ENCODE assay signal across 10 cellular contexts in genomic region chr11:62502030-62502730, GRCh38. TPM values are rescaled to one million over a fixed set of nuclear protein-coding genes. Genes with fewer than 3 reads are reported as not detected.
A peak's percentile ranks its signal among the peaks of the same experiment; 100 is the strongest.
DNase-seq lines count a peak whose midpoint lies in the region; ATAC-seq and TF ChIP-seq lines count a peak whose summit lies in the region.
"Had no signal": no experiment of that assay in that cellular context is flagged by ENCODE, and none has a peak within 500 bp of the region (broad histone marks: within the 10 kb centered on the region; RNA-seq: fewer than 3 reads in every experiment).

No MANE protein-coding gene starts in this region.

- H3K4me1 Mint-ChIP-seq in mesothelial cell of epicardium = peaks cover 53% of the 10 kb centered on the region

- intact Hi-C loops in gastrocnemius medialis (cut with DNase I; ENCODE audit: low total_unique reads) = no loop called here

- no peaks in the 10 kb centered on the region for H3K36me3 Mint-ChIP-seq in mesothelial cell of epicardium
- H3K36me3 Mint-ChIP-seq: naive B cell had no signal

- no peaks in the 10 kb centered on the region for H3K27me3 ChIP-seq in gastrocnemius medialis
- H3K27me3 ChIP-seq: BLaER1 had no signal

- no peak overlapping the region for H3K4me3 Mint-ChIP-seq in mesothelial cell of epicardium

- no peaks in the 10 kb centered on the region for H3K9me3 Mint-ChIP-seq in mesothelial cell of epicardium
- H3K9me3 Mint-ChIP-seq: naive B cell had no signal

- peak; percentile 5 for ATAC-seq in left lobe of liver
- ATAC-seq in gastrocnemius medialis = no peak
- no peak for ATAC-seq in HG03095 (IDR thresholded peaks at IDR 0.05; ENCODE audit: unreplicated experiment)
- ATAC-seq in HG03342 (IDR thresholded peaks at IDR 0.05; ENCODE audit: unreplicated experiment) = no peak

- peaks cover 48 to 55% of the 10 kb centered on the region in 2 donors for H3K4me1 ChIP-seq in gastrocnemius medialis

- H3K9me3 ChIP-seq in gastrocnemius medialis = no peaks in the 10 kb centered on the region
- H3K9me3 ChIP-seq: BLaER1 had no signal

- DNase-seq in GF-D8 (lab: John Stamatoyannopoulos, UW) (peak; percentile 37), astrocyte of the hippocampus (ENCODE audit: low read depth, low spot score) (peak; percentile 29), left lobe of liver (ENCODE audit: low spot score) (no peak), gastrocnemius medialis (no peak), SIG-M5 treated with dmso at 0.1 percent for 504 hours (lab: John Stamatoyannopoulos, UW; ENCODE audit: unreplicated experiment) (no peak), mesothelial cell of epicardium (ENCODE audit: low spot score in 2 of 2, unreplicated experiment in 2 of 2) (no peak)
- DNase-seq: naive B cell had no signal

- no peak overlapping the region for H3K4me3 ChIP-seq in gastrocnemius medialis
- H3K4me3 ChIP-seq: BLaER1 had no signal

- H3K27ac ChIP-seq in gastrocnemius medialis = peak overlapping the region; percentile 67 to 78 (median 77)
- H3K27ac ChIP-seq: BLaER1 had no signal

- no peak overlapping the region for H3K27ac Mint-ChIP-seq in mesothelial cell of epicardium

- no peak for TF ChIP-seq POLR2A in gastrocnemius medialis (IDR thresholded peaks at IDR 0.05)

- no peak for TF ChIP-seq CTCF in gastrocnemius medialis (IDR thresholded peaks at IDR 0.05 in 4 of 5, conservative IDR thresholded peaks at IDR 0.05 in 1 of 5)
- TF ChIP-seq CTCF in mesothelial cell of epicardium (IDR thresholded peaks at IDR 0.05; ENCODE audit: unreplicated experiment) = no peak

- no peaks in the 10 kb centered on the region for H3K36me3 ChIP-seq in gastrocnemius medialis
- H3K36me3 ChIP-seq: BLaER1 had no signal

- H3K27me3 Mint-ChIP-seq in mesothelial cell of epicardium (ENCODE audit: low read depth) = peaks cover 13% of the 10 kb centered on the region

- in situ Hi-C loops in gastrocnemius medialis (cut with MboI; ENCODE audit: low sequenced_read_pairs in 4 of 4) = no loop called here

RNA-seq across cellular contexts. Expression of gene AHNAK, which starts 44.4 kb away (rescaled TPM):
- total RNA-seq in left lobe of liver (115 TPM), gastrocnemius medialis (1,000 to 10,000 TPM in 1 of 4 donors, 100 to 1,000 TPM in 3; 374 to 1,261 (median 571) TPM), mesothelial cell of epicardium (456 to 481 TPM (median 480 TPM) in 3 replicates)

Comparison
In these comparisons a context has a peak if more than half of its experiments do, and no peak if none do; other contexts are left out.
1. DNase-seq: peak in GF-D8 (single experiment) and astrocyte of the hippocampus (single experiment); none in left lobe of liver (single experiment), gastrocnemius medialis (0 of 2), SIG-M5 treated with dmso at 0.1 percent for 504 hours (single experiment) and mesothelial cell of epicardium (0 of 2).